ENCODE assay signal across 1 cellular context in the genomic region with DNA sequence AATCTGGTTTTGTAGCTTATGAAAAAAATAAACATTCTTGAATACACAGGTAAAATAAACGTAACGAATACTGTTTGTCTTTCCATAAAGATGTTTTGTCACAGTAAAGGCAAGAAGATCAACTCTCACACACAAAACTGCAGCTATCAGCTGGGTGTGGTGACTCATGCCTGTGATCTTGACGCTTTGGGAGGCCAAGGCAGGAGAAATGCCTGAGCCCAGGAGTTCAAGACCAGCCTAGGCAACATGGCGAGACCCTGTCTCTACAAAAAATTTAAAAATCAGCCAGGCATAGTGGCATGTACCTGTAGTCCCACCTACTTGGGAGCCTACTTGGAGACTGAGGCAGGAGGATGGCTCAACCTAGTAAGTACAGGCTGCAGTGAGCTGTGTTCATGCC.
A peak's percentile ranks its signal among the peaks of the same experiment; 100 is the strongest.
TF ChIP-seq lines count a peak whose summit lies in the region.

No MANE protein-coding gene starts in this region.

TF ChIP-seq in K562, 482 proteins besides CTCF, POLR2A, EP300 and RAD21:
- TF ChIP-seq, protein P1, sequence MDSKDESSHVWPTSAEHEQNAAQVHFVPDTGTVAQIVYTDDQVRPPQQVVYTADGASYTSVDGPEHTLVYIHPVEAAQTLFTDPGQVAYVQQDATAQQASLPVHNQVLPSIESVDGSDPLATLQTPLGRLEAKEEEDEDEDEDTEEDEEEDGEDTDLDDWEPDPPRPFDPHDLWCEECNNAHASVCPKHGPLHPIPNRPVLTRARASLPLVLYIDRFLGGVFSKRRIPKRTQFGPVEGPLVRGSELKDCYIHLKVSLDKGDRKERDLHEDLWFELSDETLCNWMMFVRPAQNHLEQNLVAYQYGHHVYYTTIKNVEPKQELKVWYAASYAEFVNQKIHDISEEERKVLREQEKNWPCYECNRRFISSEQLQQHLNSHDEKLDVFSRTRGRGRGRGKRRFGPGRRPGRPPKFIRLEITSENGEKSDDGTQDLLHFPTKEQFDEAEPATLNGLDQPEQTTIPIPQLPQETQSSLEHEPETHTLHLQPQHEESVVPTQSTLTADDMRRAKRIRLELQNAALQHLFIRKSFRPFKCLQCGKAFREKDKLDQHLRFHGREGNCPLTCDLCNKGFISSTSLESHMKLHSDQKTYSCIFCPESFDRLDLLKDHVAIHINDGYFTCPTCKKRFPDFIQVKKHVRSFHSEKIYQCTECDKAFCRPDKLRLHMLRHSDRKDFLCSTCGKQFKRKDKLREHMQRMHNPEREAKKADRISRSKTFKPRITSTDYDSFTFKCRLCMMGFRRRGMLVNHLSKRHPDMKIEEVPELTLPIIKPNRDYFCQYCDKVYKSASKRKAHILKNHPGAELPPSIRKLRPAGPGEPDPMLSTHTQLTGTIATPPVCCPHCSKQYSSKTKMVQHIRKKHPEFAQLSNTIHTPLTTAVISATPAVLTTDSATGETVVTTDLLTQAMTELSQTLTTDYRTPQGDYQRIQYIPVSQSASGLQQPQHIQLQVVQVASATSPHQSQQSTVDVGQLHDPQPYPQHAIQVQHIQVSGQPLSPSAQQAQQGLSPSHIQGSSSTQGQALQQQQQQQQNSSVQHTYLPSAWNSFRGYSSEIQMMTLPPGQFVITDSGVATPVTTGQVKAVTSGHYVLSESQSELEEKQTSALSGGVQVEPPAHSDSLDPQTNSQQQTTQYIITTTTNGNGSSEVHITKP (IDR thresholded peaks at IDR 0.05; ENCODE audit: partially characterized antibody) = no peak
- TF ChIP-seq CAMTA2 (CRISPR knock-in tag; conservative IDR thresholded peaks at IDR 0.05) (no peak), ZNF551 (CRISPR knock-in tag; IDR thresholded peaks at IDR 0.05) (no peak), CHD1 (IDR thresholded peaks at IDR 0.05; ENCODE audit: low read length) (no peak), SREBF2 (CRISPR knock-in tag; IDR thresholded peaks at IDR 0.05) (no peak), YBX1 (IDR thresholded peaks at IDR 0.05) (no peak), MCM5 (IDR thresholded peaks at IDR 0.05; ENCODE audit: low read depth) (no peak), ATF3 (IDR thresholded peaks at IDR 0.05) (peak; percentile 55; the same call in 1 of the 2 replicates), ATF3 (CRISPR knock-in tag; conservative IDR thresholded peaks at IDR 0.05) (no peak), ASH1L (IDR thresholded peaks at IDR 0.05; ENCODE audit: borderline replicate concordance, low read depth, partially characterized antibody) (no peak), JUND (IDR thresholded peaks at IDR 0.05; ENCODE audit: borderline replicate concordance, low read depth, low read length) (peak; percentile 85), JUND (tag; IDR thresholded peaks at IDR 0.05; ENCODE audit: borderline replicate concordance, low read depth, low read length) (peak; percentile 83; the same call in 2 of the 3 replicates), SNRNP70 (optimal IDR thresholded peaks at IDR 0.05; ENCODE audit: low read depth, low read length) (no peak), MYNN (IDR thresholded peaks at IDR 0.05) (no peak), MYNN (CRISPR knock-in tag; IDR thresholded peaks at IDR 0.05) (no peak), FOSL1 (tag; conservative IDR thresholded peaks at IDR 0.05) (peak; percentile 70), HDAC2 (IDR thresholded peaks at IDR 0.05) (no peak), HNRNPK (IDR thresholded peaks at IDR 0.05; ENCODE audit: low read depth, low read length, poor library complexity, severe bottlenecking) (no peak), LEF1 (IDR thresholded peaks at IDR 0.05) (no peak), ZNF165 (CRISPR knock-in tag; IDR thresholded peaks at IDR 0.05; ENCODE audit: borderline replicate concordance) (no peak), ARID2 (IDR thresholded peaks at IDR 0.05) (no peak), SRF (CRISPR knock-in tag; IDR thresholded peaks at IDR 0.05) (no peak), NRF1 (conservative IDR thresholded peaks at IDR 0.05 in 1 of 2, IDR thresholded peaks at IDR 0.05 in 1 of 2) (no peak), SMC3 (conservative IDR thresholded peaks at IDR 0.05; ENCODE audit: insufficient read depth, low read depth, low read length) (no peak), TRIM24 (IDR thresholded peaks at IDR 0.05) (no peak), EZH2 (IDR thresholded peaks at IDR 0.05; ENCODE audit: borderline replicate concordance, low read depth, low read length) (no peak), RFX7 (CRISPR knock-in tag; IDR thresholded peaks at IDR 0.05) (no peak), ZBED1 (IDR thresholded peaks at IDR 0.05) (no peak), ZNF75A (CRISPR knock-in tag; IDR thresholded peaks at IDR 0.05) (no peak), HDAC1 (IDR thresholded peaks at IDR 0.05) (no peak), TEAD1 (CRISPR knock-in tag; IDR thresholded peaks at IDR 0.05) (no peak), MCM3 (IDR thresholded peaks at IDR 0.05) (no peak)
- TF ChIP-seq, protein P2, sequence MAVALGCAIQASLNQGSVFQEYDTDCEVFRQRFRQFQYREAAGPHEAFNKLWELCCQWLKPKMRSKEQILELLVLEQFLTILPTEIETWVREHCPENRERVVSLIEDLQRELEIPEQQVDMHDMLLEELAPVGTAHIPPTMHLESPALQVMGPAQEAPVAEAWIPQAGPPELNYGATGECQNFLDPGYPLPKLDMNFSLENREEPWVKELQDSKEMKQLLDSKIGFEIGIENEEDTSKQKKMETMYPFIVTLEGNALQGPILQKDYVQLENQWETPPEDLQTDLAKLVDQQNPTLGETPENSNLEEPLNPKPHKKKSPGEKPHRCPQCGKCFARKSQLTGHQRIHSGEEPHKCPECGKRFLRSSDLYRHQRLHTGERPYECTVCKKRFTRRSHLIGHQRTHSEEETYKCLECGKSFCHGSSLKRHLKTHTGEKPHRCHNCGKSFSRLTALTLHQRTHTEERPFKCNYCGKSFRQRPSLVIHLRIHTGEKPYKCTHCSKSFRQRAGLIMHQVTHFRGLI (CRISPR knock-in tag; IDR thresholded peaks at IDR 0.05) = no peak
- TF ChIP-seq, protein P3, sequence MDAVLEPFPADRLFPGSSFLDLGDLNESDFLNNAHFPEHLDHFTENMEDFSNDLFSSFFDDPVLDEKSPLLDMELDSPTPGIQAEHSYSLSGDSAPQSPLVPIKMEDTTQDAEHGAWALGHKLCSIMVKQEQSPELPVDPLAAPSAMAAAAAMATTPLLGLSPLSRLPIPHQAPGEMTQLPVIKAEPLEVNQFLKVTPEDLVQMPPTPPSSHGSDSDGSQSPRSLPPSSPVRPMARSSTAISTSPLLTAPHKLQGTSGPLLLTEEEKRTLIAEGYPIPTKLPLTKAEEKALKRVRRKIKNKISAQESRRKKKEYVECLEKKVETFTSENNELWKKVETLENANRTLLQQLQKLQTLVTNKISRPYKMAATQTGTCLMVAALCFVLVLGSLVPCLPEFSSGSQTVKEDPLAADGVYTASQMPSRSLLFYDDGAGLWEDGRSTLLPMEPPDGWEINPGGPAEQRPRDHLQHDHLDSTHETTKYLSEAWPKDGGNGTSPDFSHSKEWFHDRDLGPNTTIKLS (IDR thresholded peaks at IDR 0.05; ENCODE audit: borderline replicate concordance, low read depth) = no peak
- TF ChIP-seq, protein P4, sequence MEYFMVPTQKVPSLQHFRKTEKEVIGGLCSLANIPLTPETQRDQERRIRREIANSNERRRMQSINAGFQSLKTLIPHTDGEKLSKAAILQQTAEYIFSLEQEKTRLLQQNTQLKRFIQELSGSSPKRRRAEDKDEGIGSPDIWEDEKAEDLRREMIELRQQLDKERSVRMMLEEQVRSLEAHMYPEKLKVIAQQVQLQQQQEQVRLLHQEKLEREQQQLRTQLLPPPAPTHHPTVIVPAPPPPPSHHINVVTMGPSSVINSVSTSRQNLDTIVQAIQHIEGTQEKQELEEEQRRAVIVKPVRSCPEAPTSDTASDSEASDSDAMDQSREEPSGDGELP (CRISPR knock-in tag; IDR thresholded peaks at IDR 0.05; ENCODE audit: borderline replicate concordance) = peak; percentile 70
